In genomic region chr2:100821255-100821912, GRCh38 we compare ENCODE assay signal across 1 cellular context.
TF ChIP-seq lines count a peak whose summit lies in the region.

No MANE protein-coding gene starts in this region.

TF ChIP-seq in HepG2, 621 proteins besides CTCF, POLR2A, EP300 and RAD21 (continued from another document):
- TF ChIP-seq ATF1 (CRISPR knock-in tag; IDR thresholded peaks at IDR 0.05) (no peak), ZBTB25 (CRISPR knock-in tag; IDR thresholded peaks at IDR 0.05) (0 out of 2 replicates have a peak, but pooled peaks have one; percentile 12), ZNF501 (CRISPR knock-in tag; IDR thresholded peaks at IDR 0.05) (0 out of 2 replicates have a peak, but pooled peaks have one; percentile 41), KLF15 (CRISPR knock-in tag; IDR thresholded peaks at IDR 0.05; ENCODE audit: borderline replicate concordance) (no peak), YEATS4 (CRISPR knock-in tag; IDR thresholded peaks at IDR 0.05; ENCODE audit: borderline replicate concordance) (no peak)
